Comparison of ENCODE assay signal across 20 cellular contexts in genomic region chr2:23346029-23346428, GRCh38.
"Had no signal": no experiment of that assay in that cellular context is flagged by ENCODE, and none has a peak within 500 bp of the region (broad histone marks: within the 10 kb centered on the region; RNA-seq: fewer than 3 reads in every experiment).

No MANE protein-coding gene starts in this region.

- H3K4me3 ChIP-seq: left lung, lung, right lobe of liver, skin epidermis, testis, uterus had no signal

- DNase-seq: activated CD4-positive, alpha-beta T cell treated with anti-CD3 and anti-CD28 coated beads, Interleukin-2, amount 10 ng/mL, durations not matched to agents 7 days and 5 days; activated CD4-positive, CD25-positive, alpha-beta regulatory T cell treated with anti-CD3 and anti-CD28 coated beads, Interleukin-2, amount 50 U/mL, for 72 hours; activated CD8-positive, alpha-beta T cell treated with anti-CD3 and anti-CD28 coated beads, Interleukin-2, amount 10 ng/mL, durations not matched to agents 7 days and 5 days; activated gamma-delta T cell treated with Interleukin-2 at 50 U/mL for 16 hours; activated T-cell treated with anti-CD3 and anti-CD28 coated beads, Interleukin-2, amount 50 U/mL, for 1 hour; anterior cingulate cortex; effector CD8-positive, alpha-beta T cell; foreskin keratinocyte; kidney glomerular epithelial cell; left lung; naive B cell; right lobe of liver; stimulated activated CD4-positive, alpha-beta T cell treated with anti-CD3 and anti-CD28 coated beads, Interleukin-2, amount 100 ng/mL, for 24 hours; testis; trophoblast cell; uterus; WERI-Rb-1 had no signal

- H3K36me3 ChIP-seq: left lung, right lobe of liver, uterus, WERI-Rb-1 had no signal

- H3K4me1 ChIP-seq: foreskin keratinocyte, left lung, right lobe of liver, uterus had no signal

- ATAC-seq: activated CD8-positive, alpha-beta T cell treated with anti-CD3 and anti-CD28 coated beads, Interleukin-2, amount 10 ng/mL, durations not matched to agents 7 days and 5 days; foreskin keratinocyte; left lung; right lobe of liver; stimulated activated effector memory CD8-positive, alpha-beta T cell treated with anti-CD3 and anti-CD28 coated beads, Interleukin-12 subunit alpha, Interleukin-12 subunit beta, amount 100 ng/mL, for 72 hours had no signal

- H3K9me3 ChIP-seq: left lung, right lobe of liver, testis, uterus had no signal

- H3K27ac ChIP-seq: foreskin keratinocyte, left lung, right lobe of liver, skin epidermis, testis, uterus, WERI-Rb-1 had no signal

- H3K27me3 ChIP-seq: right lobe of liver, testis, uterus had no signal
